In the genomic region with DNA sequence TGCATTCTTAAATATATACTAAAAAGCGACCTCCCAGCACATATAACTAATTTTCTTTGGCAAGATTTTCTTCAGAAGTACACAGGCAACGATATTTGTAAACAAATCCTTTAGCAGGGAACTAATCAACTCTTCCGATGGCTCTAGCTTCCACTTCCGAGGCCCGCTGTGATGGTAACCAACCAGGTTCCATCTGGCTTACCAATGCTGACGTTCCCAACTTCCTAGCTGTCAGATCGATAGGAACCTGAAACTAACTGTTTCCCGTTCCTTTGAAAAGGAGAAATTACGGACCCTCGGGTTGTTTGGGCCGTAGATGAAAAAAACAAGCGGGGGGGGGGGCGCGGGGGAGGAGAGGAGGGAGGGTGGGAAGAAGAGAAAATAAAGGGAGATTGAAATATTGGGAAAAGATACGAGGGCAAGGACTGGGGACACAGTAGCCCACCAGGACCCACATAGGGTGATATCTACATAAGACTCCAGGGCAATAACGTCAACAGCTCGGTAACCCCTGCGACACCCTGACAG, we compare ENCODE assay signal across 8 cellular contexts. TPM values are rescaled to one million over a fixed set of nuclear protein-coding genes. Genes with fewer than 3 reads are reported as not detected.
A peak's percentile ranks its signal among the peaks of the same experiment; 100 is the strongest.
DNase-seq lines count a peak whose midpoint lies in the region; ATAC-seq and TF ChIP-seq lines count a peak whose summit lies in the region.

No MANE protein-coding gene starts in this region.

- H3K9me3 ChIP-seq in MG63 (no peaks in the 10 kb centered on the region), esophagus (ENCODE audit: control insufficient read depth in 2 of 2, insufficient read depth in 1 of 2, low read depth in 1 of 2, low read length in 1 of 2) (no peaks in the 10 kb centered on the region)

- no peak for TF ChIP-seq CTCF in 22Rv1 (IDR thresholded peaks at IDR 0.05)
- no peak for TF ChIP-seq CTCF in GM12864 (IDR thresholded peaks at IDR 0.05; ENCODE audit: low read depth, low read length, missing control alignments)

- ATAC-seq in HG02938 (IDR thresholded peaks at IDR 0.05; ENCODE audit: unreplicated experiment): no peak

- peak overlapping the region; percentile 100 for H3K4me3 ChIP-seq in GM12864 (ENCODE audit: low read depth, low read length)
- peak overlapping the region; percentile 96 for H3K4me3 ChIP-seq in MG63
- H3K4me3 ChIP-seq in esophagus (ENCODE audit: low read depth in 1 of 2, low read length in 2 of 2): peak overlapping the region; percentile 96 to 99
- H3K4me3 ChIP-seq in urinary bladder (ENCODE audit: low read depth, low read length): peak overlapping the region; percentile 83

- 0 to 1% methylated on average over 16 of the region's 18 CpGs for WGBS in esophagus, 2 donors
- under 1% methylated on average over 16 of the region's 18 CpGs for WGBS in urinary bladder

- H3K36me3 ChIP-seq in MG63 (peaks cover 10% of the 10 kb centered on the region), esophagus (ENCODE audit: control insufficient read depth in 2 of 2, insufficient read depth in 2 of 2, low read length in 1 of 2) (no peaks in the 10 kb centered on the region), urinary bladder (ENCODE audit: insufficient read depth) (peaks cover 4% of the 10 kb centered on the region)

- H3K27me3 ChIP-seq in MG63 (no peaks in the 10 kb centered on the region), esophagus (ENCODE audit: control insufficient read depth in 1 of 2, insufficient read depth in 2 of 2, low read length in 2 of 2) (no peaks in the 10 kb centered on the region)

- peaks cover 24% of the 10 kb centered on the region for H3K36me3 Mint-ChIP-seq in activated CD4-positive, alpha-beta T cell treated with anti-CD3 and anti-CD28 coated beads, Interleukin-2, amount 10 ng/mL, durations not matched to agents 24 days and 14 days (ENCODE audit: low read depth)

- H3K4me1 Mint-ChIP-seq in activated CD4-positive, alpha-beta T cell treated with anti-CD3 and anti-CD28 coated beads, Interleukin-2, amount 10 ng/mL, durations not matched to agents 24 days and 14 days: peaks cover 37% of the 10 kb centered on the region

- H3K27ac Mint-ChIP-seq in activated CD4-positive, alpha-beta T cell treated with anti-CD3 and anti-CD28 coated beads, Interleukin-2, amount 10 ng/mL, durations not matched to agents 24 days and 14 days: peak overlapping the region; percentile 98

- H3K4me1 ChIP-seq in esophagus (ENCODE audit: control insufficient read depth in 2 of 2, insufficient read depth in 2 of 2, low read length in 1 of 2) (no peaks in the 10 kb centered on the region), urinary bladder (ENCODE audit: insufficient read depth) (no peaks in the 10 kb centered on the region)

- H3K27ac ChIP-seq in 22Rv1 (peak overlapping the region; percentile 80), esophagus (ENCODE audit: low read depth in 2 of 2, low read length in 1 of 2) (peak overlapping the region; percentile 95 to 98), urinary bladder (ENCODE audit: low read depth) (peak overlapping the region; percentile 96)

- intact Hi-C loops in activated CD4-positive, alpha-beta T cell treated with anti-CD3 and anti-CD28 coated beads, Interleukin-2, amount 10 ng/mL, durations not matched to agents 24 days and 14 days (cut with micrococcal nuclease): loop anchor here (1.0 to 10.0 kb wide), 5 partner anchors 14 to 1104 kb away; partner anchors contain the start of genes KYAT3, PKN2, RBMXL1 and ZNF326

- H3K9me3 Mint-ChIP-seq in activated CD4-positive, alpha-beta T cell treated with anti-CD3 and anti-CD28 coated beads, Interleukin-2, amount 10 ng/mL, durations not matched to agents 24 days and 14 days: no peaks in the 10 kb centered on the region

- no peak for DNase-seq in GM12864 (ENCODE audit: low read depth)
- DNase-seq in MG63: no peak
- peak; percentile 83 for DNase-seq in activated CD4-positive, alpha-beta T cell treated with anti-CD3 and anti-CD28 coated beads, Interleukin-2, amount 10 ng/mL, durations not matched to agents 24 days and 14 days
- peak; percentile 18 for DNase-seq in myocyte (ENCODE audit: low read depth)

- H3K27me3 Mint-ChIP-seq in activated CD4-positive, alpha-beta T cell treated with anti-CD3 and anti-CD28 coated beads, Interleukin-2, amount 10 ng/mL, durations not matched to agents 24 days and 14 days: peaks cover 5% of the 10 kb centered on the region

- H3K4me3 Mint-ChIP-seq in activated CD4-positive, alpha-beta T cell treated with anti-CD3 and anti-CD28 coated beads, Interleukin-2, amount 10 ng/mL, durations not matched to agents 24 days and 14 days: peak overlapping the region; percentile 91

RNA-seq across cellular contexts. Expression of gene GTF2B, which starts 0.5 kb away (rescaled TPM):
- total RNA-seq in MG63 (2014; rRNA removed; shearing (Covaris generic); ENCODE audit: low replicate concordance): 49.7 and 61.1 TPM in 2 replicates
- 41.2 and 42.2 TPM in 2 replicates for total RNA-seq in activated CD4-positive, alpha-beta T cell treated with anti-CD3 and anti-CD28 coated beads, Interleukin-2, amount 10 ng/mL, durations not matched to agents 24 days and 14 days
- polyA plus RNA-seq in esophagus (10 to 100 TPM; 19.8 to 25.5 TPM), urinary bladder (26.4 TPM)
- total RNA-seq in myocyte (31.3 and 35.0 TPM in 2 replicates), urinary bladder (67.9 TPM)
- polyA plus RNA-seq in myocyte (2012): 15.7 TPM

Comparison
In these comparisons a context has a peak if more than half of its experiments do, and no peak if none do; other contexts are left out.
1. DNase-seq: peak in activated CD4-positive, alpha-beta T cell treated with anti-CD3 and anti-CD28 coated beads, Interleukin-2, amount 10 ng/mL, durations not matched to agents 24 days and 14 days (single experiment) and myocyte (single experiment); none in GM12864 (single experiment) and MG63 (single experiment).
2. Peak in every context shown above with its lines, with median percentiles within 50 percentile points of each other: H3K27ac ChIP-seq and H3K4me3 ChIP-seq.